Comparison of ENCODE assay signal across 11 cellular contexts in genomic region chr19:30696514-30696913, GRCh38.
A peak's percentile ranks its signal among the peaks of the same experiment; 100 is the strongest.
DNase-seq lines count a peak whose midpoint lies in the region; ATAC-seq and TF ChIP-seq lines count a peak whose summit lies in the region.
"Had no signal": no experiment of that assay in that cellular context is flagged by ENCODE, and none has a peak within 500 bp of the region (broad histone marks: within the 10 kb centered on the region; RNA-seq: fewer than 3 reads in every experiment).

No MANE protein-coding gene starts in this region.

- H3K27ac ChIP-seq in fibroblast of lung (ENCODE audit: insufficient read depth, low read length) (no peak overlapping the region), trophoblast cell (ENCODE audit: low read depth, low read length) (no peak overlapping the region), breast epithelium (no peak overlapping the region)
- H3K27ac ChIP-seq: coronary artery, KMS-11 had no signal

- TF ChIP-seq POLR2A in breast epithelium (IDR thresholded peaks at IDR 0.05) = no peak

- no peak overlapping the region for H3K18ac ChIP-seq in trophoblast cell (ENCODE audit: low read length)

- no peaks in the 10 kb centered on the region for H3K79me2 ChIP-seq in fibroblast of lung (ENCODE audit: control insufficient read depth, insufficient read depth, low read length)
- no peaks in the 10 kb centered on the region for H3K79me2 ChIP-seq in trophoblast cell (ENCODE audit: control insufficient read depth, insufficient read depth, low read length, poor library complexity)

- no peaks in the 10 kb centered on the region for H3K36me3 ChIP-seq in fibroblast of lung (ENCODE audit: control insufficient read depth, insufficient read depth, low read length)
- no peaks in the 10 kb centered on the region for H3K36me3 ChIP-seq in trophoblast cell (ENCODE audit: control insufficient read depth in 1 of 2, insufficient read depth in 2 of 2, low read length in 2 of 2)
- no peaks in the 10 kb centered on the region for H3K36me3 ChIP-seq in breast epithelium

- peak overlapping the region; percentile 82 for H4K8ac ChIP-seq in trophoblast cell (ENCODE audit: low read depth, low read length)

- no peak overlapping the region for H3K14ac ChIP-seq in trophoblast cell (ENCODE audit: low read length)

- DNase-seq in NCI-H748 treated with DMSO at 0.1 percent for 48 hours (lab: John Stamatoyannopoulos, UW) (peak; percentile 41), fibroblast of lung (ENCODE audit: low read depth in 2 of 2) (peak in 1 of 2 donors; percentile 39), trophoblast cell (peak; percentile 20 to 39), breast epithelium (ENCODE audit: low spot score in 2 of 2) (no peak), NCI-H2196 treated with DMSO at 0.1 percent for 48 hours (lab: John Stamatoyannopoulos, UW; ENCODE audit: unreplicated experiment) (no peak)
- DNase-seq: activated B cell treated with CpG ODN at 0.5 μM for 24 hours, naive B cell had no signal

- H2BK5ac ChIP-seq in trophoblast cell (ENCODE audit: low read depth, low read length, poor library complexity) = no peak overlapping the region

- H2BK120ac ChIP-seq in trophoblast cell (ENCODE audit: insufficient read depth, low read length, poor library complexity) = no peak overlapping the region

- no peak overlapping the region for H3K4ac ChIP-seq in trophoblast cell (ENCODE audit: low read depth, low read length)

- no peaks in the 10 kb centered on the region for H3K79me1 ChIP-seq in trophoblast cell (ENCODE audit: low read length)

- TF ChIP-seq CTCF in GM12874 (IDR thresholded peaks at IDR 0.05; ENCODE audit: insufficient read depth, low read depth, low read length) = 0 out of 2 replicates have a peak, but pooled peaks have one; percentile 16
- TF ChIP-seq CTCF in fibroblast of lung (conservative IDR thresholded peaks at IDR 0.05 in 1 of 2, IDR thresholded peaks at IDR 0.05 in 1 of 2; ENCODE audit: low read depth in 1 of 2, low read length in 2 of 2) = peak; percentile 8 to 51
- TF ChIP-seq CTCF in breast epithelium (IDR thresholded peaks at IDR 0.05) = no peak

- ATAC-seq in HG02970 (IDR thresholded peaks at IDR 0.05; ENCODE audit: low FRiP score, unreplicated experiment) = no peak

- H4K20me1 ChIP-seq in fibroblast of lung (ENCODE audit: control insufficient read depth, extremely low read depth, insufficient read depth, low read length) = no peaks in the 10 kb centered on the region

- H4K91ac ChIP-seq in trophoblast cell (ENCODE audit: low read depth, low read length) = no peak overlapping the region

- H3K27me3 ChIP-seq in fibroblast of lung (ENCODE audit: control insufficient read depth, insufficient read depth, low read length) (peaks cover 10% of the 10 kb centered on the region), trophoblast cell (ENCODE audit: insufficient read depth, low read length) (no peaks in the 10 kb centered on the region), breast epithelium (no peaks in the 10 kb centered on the region)

- no peak overlapping the region for H4K12ac ChIP-seq in trophoblast cell (ENCODE audit: low read depth, low read length)

- no peak overlapping the region for H2AK5ac ChIP-seq in trophoblast cell (ENCODE audit: low read length)

- H3K23ac ChIP-seq in trophoblast cell (ENCODE audit: low read length) = no peak overlapping the region

- H3K4me2 ChIP-seq in fibroblast of lung (ENCODE audit: extremely low read depth, insufficient read depth, low read length) = no peak overlapping the region
- no peak overlapping the region for H3K4me2 ChIP-seq in trophoblast cell (ENCODE audit: low read length)
- H3K4me2 ChIP-seq: KMS-11 had no signal

- no peak overlapping the region for H3K9ac ChIP-seq in fibroblast of lung (ENCODE audit: insufficient read depth, low read length)
- H3K9ac ChIP-seq in trophoblast cell (ENCODE audit: low read length) = no peak overlapping the region
- H3K9ac ChIP-seq: KMS-11 had no signal

- H2AFZ ChIP-seq in fibroblast of lung (ENCODE audit: low read length) (no peak overlapping the region), trophoblast cell (ENCODE audit: insufficient read depth, low read length, poor library complexity) (peak overlapping the region; percentile 63)

- no peak overlapping the region for H3K4me3 ChIP-seq in fibroblast of lung (replicated peaks in 1 of 4; ENCODE audit: control extremely low read depth in 1 of 4, insufficient read depth in 1 of 4, low read depth in 3 of 4, low read length in 4 of 4)
- H3K4me3 ChIP-seq in trophoblast cell (ENCODE audit: low read depth, low read length) = no peak overlapping the region
- no peak overlapping the region for H3K4me3 ChIP-seq in breast epithelium
- H3K4me3 ChIP-seq: coronary artery had no signal

- H2BK12ac ChIP-seq in trophoblast cell (ENCODE audit: low read length) = no peak overlapping the region

- no peaks in the 10 kb centered on the region for H3K4me1 ChIP-seq in fibroblast of lung (ENCODE audit: control insufficient read depth, extremely low read depth, insufficient read depth, low read length)
- no peaks in the 10 kb centered on the region for H3K4me1 ChIP-seq in trophoblast cell (ENCODE audit: control insufficient read depth in 1 of 2, insufficient read depth in 2 of 2, low read length in 2 of 2)
- peaks cover 0 to 5% of the 10 kb centered on the region in 2 donors for H3K4me1 ChIP-seq in breast epithelium

- no peaks in the 10 kb centered on the region for H3K9me3 ChIP-seq in fibroblast of lung (ENCODE audit: control insufficient read depth, insufficient read depth, low read depth, low read length)
- H3K9me3 ChIP-seq in trophoblast cell (ENCODE audit: insufficient read depth, low read depth, low read length) = peaks cover 2% of the 10 kb centered on the region
- no peaks in the 10 kb centered on the region for H3K9me3 ChIP-seq in breast epithelium

- WGBS in trophoblast cell (ENCODE audit: extremely low coverage, insufficient coverage, insufficient read length) = no CpG with 5 or more reads among the region's 6 CpGs

- intact Hi-C loops in breast epithelium (cut with DNase I; ENCODE audit: low total_unique reads) = no loop called here

Comparison
In these comparisons a context has a peak if more than half of its experiments do, and no peak if none do; other contexts are left out.
1. CTCF ChIP-seq: peak in GM12874 (single experiment) and fibroblast of lung (2 of 2); none in breast epithelium (0 of 3).
2. DNase-seq: peak in NCI-H748 treated with DMSO at 0.1 percent for 48 hours (single experiment) and trophoblast cell (2 of 2); none in breast epithelium (0 of 2) and NCI-H2196 treated with DMSO at 0.1 percent for 48 hours (single experiment).